Comparison of ENCODE assay signal across 2 cellular contexts in genomic region chr6:36154286-36154685, GRCh38.
TF ChIP-seq lines count a peak whose summit lies in the region.

No MANE protein-coding gene starts in this region.

TF ChIP-seq in HCT116, 20 proteins besides CTCF, POLR2A, EP300 and RAD21:
- TF ChIP-seq SP1 (IDR thresholded peaks at IDR 0.05; ENCODE audit: low read depth) (peak; percentile 23; the same call in 1 of the 2 replicates), TCF7L2 (IDR thresholded peaks at IDR 0.05; ENCODE audit: borderline replicate concordance, extremely low read depth, insufficient read depth, insufficient read length) (no peak)

TF ChIP-seq in SK-N-SH treated with all-trans-retinoic acid at 6 μM for 48 hours, 23 proteins besides CTCF, POLR2A, EP300 and RAD21 (continued from another document):
- no peak for TF ChIP-seq ZNF565 (CRISPR knock-in tag; conservative IDR thresholded peaks at IDR 0.05; ENCODE audit: low read depth)
- TF ChIP-seq GLIS3 (CRISPR knock-in tag; IDR thresholded peaks at IDR 0.05): no peak
- no peak for TF ChIP-seq BACH2 (CRISPR knock-in tag; IDR thresholded peaks at IDR 0.05; ENCODE audit: borderline replicate concordance)
- TF ChIP-seq RARB (CRISPR knock-in tag; IDR thresholded peaks at IDR 0.05): no peak
- TF ChIP-seq ZNF70 (CRISPR knock-in tag; IDR thresholded peaks at IDR 0.05): no peak
